ENCODE assay signal across 8 cellular contexts in genomic region chr12:25364529-25365339, GRCh38.
DNase-seq lines count a peak whose midpoint lies in the region; ATAC-seq and TF ChIP-seq lines count a peak whose summit lies in the region.

No MANE protein-coding gene starts in this region.

- H3K27me3 Mint-ChIP-seq in activated T-cell treated with anti-CD3 and anti-CD28 coated beads, Interleukin-2, amount 50 U/mL, for 24 hours: peaks cover 4% of the 10 kb centered on the region

- H3K9me3 ChIP-seq in ascending aorta: no peaks in the 10 kb centered on the region

- intact Hi-C loops in ascending aorta (cut with DNase I): no loop called here

- DNase-seq in activated T-cell treated with anti-CD3 and anti-CD28 coated beads, Interleukin-2, amount 50 U/mL, for 24 hours: no peak
- no peak for DNase-seq in activated T-cell treated with anti-CD3 and anti-CD28 coated beads, Interleukin-2, amount 50 U/mL, for 1 hour
- DNase-seq in activated CD8-positive, alpha-beta memory T cell treated with anti-CD3 and anti-CD28 coated beads, Interleukin-2, amount 50 U/mL, for 24 hours (ENCODE audit: extremely low read depth): peak; percentile 14
- peak; percentile 55 for DNase-seq in stimulated activated naive CD8-positive, alpha-beta T cell treated with anti-CD3 and anti-CD28 coated beads, Interleukin-15, Interleukin-2, amounts not matched to agents 100 U/mL and 50 U/mL, for 24 hours
- DNase-seq in ascending aorta (ENCODE audit: low spot score in 2 of 2) (no peak), NCI-H748 treated with DMSO at 0.1 percent for 48 hours (lab: John Stamatoyannopoulos, UW) (no peak), COR-L47 (lab: John Stamatoyannopoulos, UW) (no peak)

- no peaks in the 10 kb centered on the region for H3K36me3 Mint-ChIP-seq in activated T-cell treated with anti-CD3 and anti-CD28 coated beads, Interleukin-2, amount 50 U/mL, for 24 hours (ENCODE audit: low read depth)

- no peaks in the 10 kb centered on the region for H3K9me3 Mint-ChIP-seq in activated T-cell treated with anti-CD3 and anti-CD28 coated beads, Interleukin-2, amount 50 U/mL, for 24 hours

- ATAC-seq in HG03097 (IDR thresholded peaks at IDR 0.05; ENCODE audit: low FRiP score, unreplicated experiment): peak; percentile 74
- ATAC-seq in stimulated activated naive CD8-positive, alpha-beta T cell treated with anti-CD3 and anti-CD28 coated beads, Interleukin-15, Interleukin-2, amounts not matched to agents 100 U/mL and 50 U/mL, for 24 hours: peak; percentile 79

- H3K27ac ChIP-seq in ascending aorta: no peak overlapping the region

- peak overlapping the region; percentile 57 for H3K4me3 Mint-ChIP-seq in activated T-cell treated with anti-CD3 and anti-CD28 coated beads, Interleukin-2, amount 50 U/mL, for 24 hours

- H3K27me3 ChIP-seq in ascending aorta: no peaks in the 10 kb centered on the region

- no peak for TF ChIP-seq CTCF in ascending aorta (IDR thresholded peaks at IDR 0.05)

- peak overlapping the region; percentile 89 for H3K27ac Mint-ChIP-seq in activated T-cell treated with anti-CD3 and anti-CD28 coated beads, Interleukin-2, amount 50 U/mL, for 24 hours

- no peak overlapping the region for H3K4me3 ChIP-seq in ascending aorta

- no peaks in the 10 kb centered on the region for H3K36me3 ChIP-seq in ascending aorta

- peaks cover 22% of the 10 kb centered on the region for H3K4me1 Mint-ChIP-seq in activated T-cell treated with anti-CD3 and anti-CD28 coated beads, Interleukin-2, amount 50 U/mL, for 24 hours (ENCODE audit: low read depth)

- no peaks in the 10 kb centered on the region for H3K4me1 ChIP-seq in ascending aorta

Comparison
In these comparisons a context has a peak if more than half of its experiments do, and no peak if none do; other contexts are left out.
1. DNase-seq: peak in activated CD8-positive, alpha-beta memory T cell treated with anti-CD3 and anti-CD28 coated beads, Interleukin-2, amount 50 U/mL, for 24 hours (single experiment) and stimulated activated naive CD8-positive, alpha-beta T cell treated with anti-CD3 and anti-CD28 coated beads, Interleukin-15, Interleukin-2, amounts not matched to agents 100 U/mL and 50 U/mL, for 24 hours (single experiment); none in activated T-cell treated with anti-CD3 and anti-CD28 coated beads, Interleukin-2, amount 50 U/mL, for 24 hours (single experiment), activated T-cell treated with anti-CD3 and anti-CD28 coated beads, Interleukin-2, amount 50 U/mL, for 1 hour (single experiment), ascending aorta (0 of 2), NCI-H748 treated with DMSO at 0.1 percent for 48 hours (single experiment) and COR-L47 (single experiment).